In the genomic region with DNA sequence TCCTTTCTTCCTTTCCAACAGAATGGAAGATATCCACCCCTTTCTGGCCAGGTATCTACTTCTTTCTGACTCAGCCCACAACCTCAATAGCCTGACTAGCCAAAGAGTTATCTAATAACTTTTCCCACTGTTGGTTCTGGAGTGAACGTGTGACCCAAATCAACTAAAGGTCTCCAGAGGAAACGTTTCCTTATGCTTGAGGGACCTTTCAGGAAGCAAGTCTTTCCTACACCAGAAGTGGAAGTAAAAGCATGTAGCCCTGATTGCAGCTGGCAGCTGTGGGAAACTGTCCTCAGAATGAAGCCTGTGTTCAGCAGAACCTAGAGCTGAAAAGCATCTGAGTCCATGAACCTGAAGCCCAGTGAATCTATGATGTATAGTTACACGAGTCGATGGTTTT, we compare ENCODE assay signal across 17 cellular contexts. TPM values are rescaled to one million over a fixed set of nuclear protein-coding genes. Genes with fewer than 3 reads are reported as not detected.
DNase-seq lines count a peak whose midpoint lies in the region; ATAC-seq and TF ChIP-seq lines count a peak whose summit lies in the region.
"Had no signal": no experiment of that assay in that cellular context is flagged by ENCODE, and none has a peak within 500 bp of the region (broad histone marks: within the 10 kb centered on the region; RNA-seq: fewer than 3 reads in every experiment).

No MANE protein-coding gene starts in this region.

- DNase-seq in left ventricle myocardium inferior (no peak), left cardiac atrium (no peak), kidney tubule cell (ENCODE audit: low spot score) (peak; percentile 72), NCI-H1092 treated with DMSO at 0.1 percent for 48 hours (lab: John Stamatoyannopoulos, UW) (no peak), PC-3 (no peak), esophagus muscularis mucosa (ENCODE audit: extremely low spot score) (no peak)
- DNase-seq: C1 segment of cervical spinal cord, DND-41, GM23248, KG1, NCI-H2081 treated with DMSO at 0.1 percent for 48 hours, NCI-H510A, NCI-H774, PC-9 had no signal

- TF ChIP-seq CTCF in left ventricle myocardium inferior (IDR thresholded peaks at IDR 0.05; ENCODE audit: borderline replicate concordance) = no peak
- no peak for TF ChIP-seq CTCF in parathyroid adenoma (IDR thresholded peaks at IDR 0.05)
- TF ChIP-seq CTCF in PC-3 (conservative IDR thresholded peaks at IDR 0.05; ENCODE audit: low read depth, low read length) = no peak
- TF ChIP-seq CTCF in esophagus muscularis mucosa (IDR thresholded peaks at IDR 0.05) = no peak

- H3K9me2 ChIP-seq in PC-3 (replicated peaks; ENCODE audit: low read length) = no peaks in the 10 kb centered on the region

- H3K27ac ChIP-seq in left ventricle myocardium inferior (replicated peaks) = peak overlapping the region; percentile 59
- H3K27ac ChIP-seq in parathyroid adenoma = no peak overlapping the region
- no peak overlapping the region for H3K27ac ChIP-seq in PC-3 (ENCODE audit: low read length)
- H3K27ac ChIP-seq in esophagus muscularis mucosa (replicated peaks in 1 of 4) = no peak overlapping the region
- H3K27ac ChIP-seq: GM23248, PC-9 had no signal

- H2AFZ ChIP-seq in parathyroid adenoma (peak overlapping the region; percentile 8), PC-3 (ENCODE audit: low read length) (no peak overlapping the region)
- H2AFZ ChIP-seq: GM23248, PC-9 had no signal

- no peak overlapping the region for H3K4me2 ChIP-seq in parathyroid adenoma (ENCODE audit: low read length)
- H3K4me2 ChIP-seq in PC-3 (ENCODE audit: low read length) = no peak overlapping the region
- H3K4me2 ChIP-seq: PC-9 had no signal

- H3K79me2 ChIP-seq in parathyroid adenoma (no peaks in the 10 kb centered on the region), PC-3 (ENCODE audit: low read length) (no peaks in the 10 kb centered on the region)

- no peak for TF ChIP-seq EP300 in esophagus muscularis mucosa (IDR thresholded peaks at IDR 0.05)

- WGBS in esophagus muscularis mucosa = 75% methylated on average over 4 of the region's 4 CpGs

- H3K9ac ChIP-seq in parathyroid adenoma (no peak overlapping the region), PC-3 (ENCODE audit: low read length) (no peak overlapping the region)
- H3K9ac ChIP-seq: GM23248 had no signal

- H4K20me1 ChIP-seq in PC-3 (ENCODE audit: low read length) = no peaks in the 10 kb centered on the region

- intact Hi-C loops in left ventricle myocardium inferior (cut with micrococcal nuclease) = no loop called here
- intact Hi-C loops in left cardiac atrium (cut with DNase I) = no loop called here
- intact Hi-C loops in PC-3 (cut with micrococcal nuclease) = no loop called here
- intact Hi-C loops in esophagus muscularis mucosa (cut with DNase I) = no loop called here

- H3K4me1 ChIP-seq in left ventricle myocardium inferior = peaks cover 37% of the 10 kb centered on the region
- H3K4me1 ChIP-seq in parathyroid adenoma = no peaks in the 10 kb centered on the region
- no peaks in the 10 kb centered on the region for H3K4me1 ChIP-seq in PC-3 (ENCODE audit: insufficient read depth, low read length)
- H3K4me1 ChIP-seq in esophagus muscularis mucosa = peaks cover 0 to 5% (median 0%) of the 10 kb centered on the region in 4 donors

- POLR2A ChIA-PET in PC-3 (lab: Charles Lee; ENCODE audit: unreplicated experiment) = no interaction called here

- no peaks in the 10 kb centered on the region for H3F3A ChIP-seq in PC-3 (ENCODE audit: low read length, unreplicated experiment)

- TF ChIP-seq POLR2A in esophagus muscularis mucosa (IDR thresholded peaks at IDR 0.05; ENCODE audit: low read depth) = no peak

- no peaks in the 10 kb centered on the region for H3K27me3 ChIP-seq in left ventricle myocardium inferior (ENCODE audit: low read depth)
- H3K27me3 ChIP-seq in parathyroid adenoma (ENCODE audit: control insufficient read depth, insufficient read depth, low read length) = no peaks in the 10 kb centered on the region
- no peaks in the 10 kb centered on the region for H3K27me3 ChIP-seq in PC-3 (ENCODE audit: low read length)
- H3K27me3 ChIP-seq in esophagus muscularis mucosa = no peaks in the 10 kb centered on the region

- H3K36me3 ChIP-seq in left ventricle myocardium inferior (no peaks in the 10 kb centered on the region), parathyroid adenoma (ENCODE audit: control insufficient read depth, insufficient read depth, low read length) (no peaks in the 10 kb centered on the region), PC-3 (ENCODE audit: low read depth, low read length) (no peaks in the 10 kb centered on the region; the same call in 1 of the 2 replicates), esophagus muscularis mucosa (no peaks in the 10 kb centered on the region)

- ATAC-seq in left cardiac atrium (no peak), PC-3 (no peak)
- ATAC-seq: GM12878, HCT116 had no signal

- H3K4me3 ChIP-seq in left ventricle myocardium inferior (no peak overlapping the region), parathyroid adenoma (ENCODE audit: low read depth, low read length) (no peak overlapping the region), PC-3 (ENCODE audit: low read length) (no peak overlapping the region), esophagus muscularis mucosa (no peak overlapping the region)
- H3K4me3 ChIP-seq: GM12878, GM23248, PC-9 had no signal

- CTCF ChIA-PET in PC-3 (lab: Charles Lee) = no interaction called here

- no TSS peak for BruUV-seq in PC-3 (replicated peaks; lab: Mats Ljungman, UMichigan)

- H3K9me3 ChIP-seq in left ventricle myocardium inferior (replicated peaks) (peaks cover 11% of the 10 kb centered on the region), parathyroid adenoma (ENCODE audit: control insufficient read depth, low read length) (no peaks in the 10 kb centered on the region), PC-3 (ENCODE audit: low read length) (peaks cover 8% of the 10 kb centered on the region; the same call in 1 of the 2 replicates), esophagus muscularis mucosa (peaks cover 0 to 5% (median 2%) of the 10 kb centered on the region in 4 donors)

RNA-seq across cellular contexts. Expression of gene PHLDB2, which starts 34.7 kb away (rescaled TPM):
- 89.3 TPM for total RNA-seq in left ventricle myocardium inferior
- total RNA-seq in left cardiac atrium = 10 to 100 TPM; 29.0 to 31.2 TPM
- 90.1 and 104 TPM in 2 replicates for total RNA-seq in PC-3 (2014; rRNA removed)
- 100 to 1,000 TPM in 2 of 4 donors, 10 to 100 TPM in 2; 63.6 to 154 (median 107) TPM for total RNA-seq in esophagus muscularis mucosa
